ENCODE assay signal across 20 cellular contexts in the genomic region with DNA sequence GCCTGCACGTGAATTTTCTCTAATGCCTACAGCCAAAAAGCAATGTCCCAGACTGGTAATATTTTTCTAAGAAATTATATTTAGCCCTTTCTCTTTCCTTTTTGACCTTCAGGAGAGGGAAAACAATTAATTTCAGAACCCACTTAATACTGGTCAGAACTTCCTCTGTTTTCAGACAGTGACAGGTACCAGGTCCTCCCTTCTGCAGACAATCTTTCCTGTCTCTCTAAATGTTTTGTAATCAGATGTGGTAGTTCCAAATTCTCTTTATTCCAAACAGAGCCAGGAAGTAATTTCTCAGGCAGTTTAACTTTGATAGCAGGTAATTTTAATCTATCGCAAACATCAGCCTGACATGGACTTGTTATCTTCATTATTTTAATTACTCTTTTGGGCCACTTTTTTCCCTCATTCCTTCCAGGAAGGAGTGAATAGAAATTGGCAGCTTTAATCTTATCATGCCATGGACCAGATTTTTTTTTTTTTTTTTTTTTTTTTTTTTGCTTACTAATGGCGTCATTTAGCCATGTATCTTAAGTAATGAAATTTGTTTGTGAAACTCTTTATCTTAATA.
DNase-seq lines count a peak whose midpoint lies in the region; ATAC-seq and TF ChIP-seq lines count a peak whose summit lies in the region.
"Had no signal": no experiment of that assay in that cellular context is flagged by ENCODE, and none has a peak within 500 bp of the region (broad histone marks: within the 10 kb centered on the region; RNA-seq: fewer than 3 reads in every experiment).

No MANE protein-coding gene starts in this region.

- H3K4me2 ChIP-seq in GM23338 (no peak overlapping the region), SK-N-SH (no peak overlapping the region)
- H3K4me2 ChIP-seq: A549 had no signal

- no peaks in the 10 kb centered on the region for H3K27me3 ChIP-seq in GM23338 (ENCODE audit: insufficient read depth)
- H3K27me3 ChIP-seq in SK-N-SH (ENCODE audit: insufficient read depth) = no peaks in the 10 kb centered on the region
- no peaks in the 10 kb centered on the region for H3K27me3 ChIP-seq in ascending aorta

- H3K4me3 ChIP-seq in GM23338 (no peak overlapping the region), SK-N-SH (ENCODE audit: low read depth in 2 of 2, low read length in 1 of 2) (no peak overlapping the region), ascending aorta (no peak overlapping the region)
- H3K4me3 ChIP-seq: A549, GM23248 had no signal

- H3K36me3 ChIP-seq in GM23338 (ENCODE audit: insufficient read depth) = no peaks in the 10 kb centered on the region
- no peaks in the 10 kb centered on the region for H3K36me3 ChIP-seq in SK-N-SH (replicated peaks in 1 of 2; ENCODE audit: control insufficient read depth in 1 of 2, insufficient read depth in 2 of 2, low read length in 1 of 2)
- H3K36me3 ChIP-seq in ascending aorta = no peaks in the 10 kb centered on the region

- DNase-seq in GM23338 (ENCODE audit: low spot score) = no peak
- peak; percentile 64 for DNase-seq in SK-N-SH
- no peak for DNase-seq in mesothelial cell of epicardium (ENCODE audit: low spot score in 2 of 2, unreplicated experiment in 2 of 2)
- no peak for DNase-seq in DMS53 treated with DMSO at 0.1 percent for 48 hours (lab: John Stamatoyannopoulos, UW; ENCODE audit: unreplicated experiment)
- DNase-seq in stimulated activated CD8-positive, alpha-beta memory T cell treated with anti-CD3 and anti-CD28 coated beads, Interleukin-4, amount 100 ng/mL, for 48 hours = no peak
- DNase-seq in ascending aorta (ENCODE audit: low spot score in 2 of 2) = no peak
- no peak for DNase-seq in ureter (ENCODE audit: low spot score)
- DNase-seq: 8988T; ACHN; AML-193; C1 segment of cervical spinal cord; Calu3; CD4-positive, alpha-beta memory T cell; COR-L47; DMS53; DND-41; GM23248; H9 had no signal

- CTCF ChIA-PET in SK-N-SH (lab: Yijun Ruan, JAX) = interaction anchor here (0.7 to 1.0 kb wide), 3 partner anchors 277 to 715 kb away, joined by 3 read pairs; no protein-coding TSS in a partner anchor

- H3K9me2 ChIP-seq in GM23338 (ENCODE audit: insufficient read depth) (no peaks in the 10 kb centered on the region; the same call in 1 of the 2 replicates), SK-N-SH (no peaks in the 10 kb centered on the region)

- no peaks in the 10 kb centered on the region for H3K9me3 ChIP-seq in SK-N-SH
- no peaks in the 10 kb centered on the region for H3K9me3 ChIP-seq in ascending aorta
- H3K9me3 ChIP-seq: A549 had no signal

- WGBS in SK-N-SH (ENCODE audit: low lambda C conversion rate) = 47% methylated on average over 3 of the region's 3 CpGs

- H3K4me1 Mint-ChIP-seq in GM23338 (0 out of 3 replicates have a peak, but pooled peaks cover 2% of the 10 kb centered on the region), mesothelial cell of epicardium (peaks cover 22% of the 10 kb centered on the region)
- H3K4me1 Mint-ChIP-seq: CD4-positive, alpha-beta memory T cell had no signal

- intact Hi-C loops in ascending aorta (cut with DNase I) = no loop called here

- H3K36me3 Mint-ChIP-seq in GM23338 (ENCODE audit: low read depth) (peaks cover 4% of the 10 kb centered on the region; the same call in 1 of the 3 replicates), mesothelial cell of epicardium (peaks cover 2% of the 10 kb centered on the region)
- H3K36me3 Mint-ChIP-seq: CD4-positive, alpha-beta memory T cell had no signal

- H3K27ac Mint-ChIP-seq in GM23338 (peak overlapping the region; percentile 28; the same call in 1 of the 2 replicates), mesothelial cell of epicardium (peak overlapping the region; percentile 74)

- H3K27me3 Mint-ChIP-seq in GM23338 (ENCODE audit: insufficient read depth, low read depth, poor library complexity) (no peaks in the 10 kb centered on the region), mesothelial cell of epicardium (ENCODE audit: low read depth) (no peaks in the 10 kb centered on the region)

- H2AFZ ChIP-seq in GM23338 = no peak overlapping the region
- H2AFZ ChIP-seq in SK-N-SH (ENCODE audit: low read depth) = no peak overlapping the region
- H2AFZ ChIP-seq: GM23248 had no signal

- H3K27ac ChIP-seq in GM23338 (ENCODE audit: low read depth) (0 out of 2 replicates have a peak overlapping the region, but pooled peaks have one; percentile 7), SK-N-SH (ENCODE audit: low read depth in 2 of 2, low read length in 1 of 2) (peak overlapping the region in 1 of 2 experiments; percentile 94; a peak in 2 of 4 replicates), ascending aorta (no peak overlapping the region)
- H3K27ac ChIP-seq: A549, GM23248 had no signal

- H3K79me2 ChIP-seq in GM23338 (replicated peaks; ENCODE audit: insufficient read depth) (no peaks in the 10 kb centered on the region), SK-N-SH (ENCODE audit: insufficient read depth) (no peaks in the 10 kb centered on the region)

- no peak; the same call in 1 of the 2 replicates for TF ChIP-seq RAD21 in SK-N-SH (IDR thresholded peaks at IDR 0.05; ENCODE audit: low read length)

- peaks cover 3% of the 10 kb centered on the region; the same call in 1 of the 3 replicates for H3K9me3 Mint-ChIP-seq in GM23338
- H3K9me3 Mint-ChIP-seq in mesothelial cell of epicardium = peaks cover 12% of the 10 kb centered on the region

- ATAC-seq in GM23338 = no peak
- ATAC-seq: A549, HCT116 had no signal

- H4K20me1 ChIP-seq in GM23338 (replicated peaks; ENCODE audit: insufficient read depth) (no peaks in the 10 kb centered on the region), SK-N-SH (ENCODE audit: insufficient read depth) (no peaks in the 10 kb centered on the region)

- H3K9ac ChIP-seq in SK-N-SH = no peak overlapping the region
- H3K9ac ChIP-seq: GM23248 had no signal

- peak in 1 of 2 experiments; percentile 98; a peak in 2 of 4 replicates for TF ChIP-seq EP300 in SK-N-SH (IDR thresholded peaks at IDR 0.05; ENCODE audit: borderline replicate concordance in 1 of 2, low read depth in 1 of 2, low read length in 1 of 2)

- no peak overlapping the region for H3K4me3 Mint-ChIP-seq in GM23338
- H3K4me3 Mint-ChIP-seq in mesothelial cell of epicardium = no peak overlapping the region
- H3K4me3 Mint-ChIP-seq: CD4-positive, alpha-beta memory T cell; H9 had no signal

- H3K4me1 ChIP-seq in GM23338 (ENCODE audit: insufficient read depth) (no peaks in the 10 kb centered on the region; the same call in 1 of the 2 replicates), SK-N-SH (ENCODE audit: control insufficient read depth in 1 of 2, insufficient read depth in 2 of 2, low read depth in 1 of 2, low read length in 1 of 2) (peaks cover 0 to 28% of the 10 kb centered on the region in 2 experiments; a peak in 2 of 4 replicates), ascending aorta (no peaks in the 10 kb centered on the region)

- POLR2A ChIA-PET in SK-N-SH (lab: Yijun Ruan, JAX) = interaction anchor here (0.6 to 3.2 kb wide), 3 partner anchors 138 to 349 kb away, joined by 3 to 22 read pairs (median 6); no protein-coding TSS in a partner anchor

- H3F3A ChIP-seq in GM23338 (replicated peaks; ENCODE audit: low read depth) = no peaks in the 10 kb centered on the region
- no peaks in the 10 kb centered on the region for H3F3A ChIP-seq in SK-N-SH (replicated peaks; ENCODE audit: insufficient read depth)

- TF ChIP-seq CTCF in GM23338 (conservative IDR thresholded peaks at IDR 0.05; ENCODE audit: low read depth in 2 of 2) = no peak
- TF ChIP-seq CTCF in SK-N-SH (IDR thresholded peaks at IDR 0.05) = no peak
- TF ChIP-seq CTCF in mesothelial cell of epicardium (IDR thresholded peaks at IDR 0.05; ENCODE audit: unreplicated experiment) = no peak
- no peak for TF ChIP-seq CTCF in ascending aorta (IDR thresholded peaks at IDR 0.05)

TF ChIP-seq in GM23338, 12 proteins besides CTCF, POLR2A, EP300 and RAD21:
- TF ChIP-seq NANOG (IDR thresholded peaks at IDR 0.05; ENCODE audit: borderline replicate concordance) (no peak), CREB1 (CRISPR knock-in tag; IDR thresholded peaks at IDR 0.05; ENCODE audit: low read depth) (no peak), ZNF114 (CRISPR knock-in tag; IDR thresholded peaks at IDR 0.05) (no peak), STAT1 (IDR thresholded peaks at IDR 0.05; ENCODE audit: unreplicated experiment) (no peak), EZH2 (IDR thresholded peaks at IDR 0.05; ENCODE audit: low read depth, unreplicated experiment) (no peak)
- TF ChIP-seq, protein P1, sequence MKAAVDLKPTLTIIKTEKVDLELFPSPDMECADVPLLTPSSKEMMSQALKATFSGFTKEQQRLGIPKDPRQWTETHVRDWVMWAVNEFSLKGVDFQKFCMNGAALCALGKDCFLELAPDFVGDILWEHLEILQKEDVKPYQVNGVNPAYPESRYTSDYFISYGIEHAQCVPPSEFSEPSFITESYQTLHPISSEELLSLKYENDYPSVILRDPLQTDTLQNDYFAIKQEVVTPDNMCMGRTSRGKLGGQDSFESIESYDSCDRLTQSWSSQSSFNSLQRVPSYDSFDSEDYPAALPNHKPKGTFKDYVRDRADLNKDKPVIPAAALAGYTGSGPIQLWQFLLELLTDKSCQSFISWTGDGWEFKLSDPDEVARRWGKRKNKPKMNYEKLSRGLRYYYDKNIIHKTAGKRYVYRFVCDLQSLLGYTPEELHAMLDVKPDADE (IDR thresholded peaks at IDR 0.05) = no peak

TF ChIP-seq in SK-N-SH, 30 proteins besides CTCF, POLR2A, EP300 and RAD21 (continues in another document):
- TF ChIP-seq FOXJ3 (CRISPR knock-in tag; IDR thresholded peaks at IDR 0.05) = peak; percentile 54; the same call in 1 of the 2 replicates
- TF ChIP-seq RXRA (IDR thresholded peaks at IDR 0.05; ENCODE audit: borderline replicate concordance, low read depth) = no peak
- TF ChIP-seq POLR2AphosphoS5 (IDR thresholded peaks at IDR 0.05; ENCODE audit: low read depth, low read length) = peak; percentile 34; the same call in 1 of the 2 replicates
- TF ChIP-seq, protein P2, sequence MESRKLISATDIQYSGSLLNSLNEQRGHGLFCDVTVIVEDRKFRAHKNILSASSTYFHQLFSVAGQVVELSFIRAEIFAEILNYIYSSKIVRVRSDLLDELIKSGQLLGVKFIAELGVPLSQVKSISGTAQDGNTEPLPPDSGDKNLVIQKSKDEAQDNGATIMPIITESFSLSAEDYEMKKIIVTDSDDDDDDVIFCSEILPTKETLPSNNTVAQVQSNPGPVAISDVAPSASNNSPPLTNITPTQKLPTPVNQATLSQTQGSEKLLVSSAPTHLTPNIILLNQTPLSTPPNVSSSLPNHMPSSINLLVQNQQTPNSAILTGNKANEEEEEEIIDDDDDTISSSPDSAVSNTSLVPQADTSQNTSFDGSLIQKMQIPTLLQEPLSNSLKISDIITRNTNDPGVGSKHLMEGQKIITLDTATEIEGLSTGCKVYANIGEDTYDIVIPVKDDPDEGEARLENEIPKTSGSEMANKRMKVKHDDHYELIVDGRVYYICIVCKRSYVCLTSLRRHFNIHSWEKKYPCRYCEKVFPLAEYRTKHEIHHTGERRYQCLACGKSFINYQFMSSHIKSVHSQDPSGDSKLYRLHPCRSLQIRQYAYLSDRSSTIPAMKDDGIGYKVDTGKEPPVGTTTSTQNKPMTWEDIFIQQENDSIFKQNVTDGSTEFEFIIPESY (IDR thresholded peaks at IDR 0.05; ENCODE audit: borderline replicate concordance, low read depth) = no peak
- TF ChIP-seq YY1 (IDR thresholded peaks at IDR 0.05; ENCODE audit: low read depth) = no peak
- TF ChIP-seq TCF12 (IDR thresholded peaks at IDR 0.05) = peak; percentile 53
- TF ChIP-seq JUND (IDR thresholded peaks at IDR 0.05) = peak; percentile 17; the same call in 1 of the 2 replicates
